Comparison of ENCODE assay signal across 8 cellular contexts in genomic region chr6:170289971-170290305, GRCh38. TPM values are rescaled to one million over a fixed set of nuclear protein-coding genes. Genes with fewer than 3 reads are reported as not detected.
DNase-seq lines count a peak whose midpoint lies in the region; ATAC-seq and TF ChIP-seq lines count a peak whose summit lies in the region.

No MANE protein-coding gene starts in this region.

- H3K9me3 ChIP-seq in gastroesophageal sphincter (no peaks in the 10 kb centered on the region), gastrocnemius medialis (no peaks in the 10 kb centered on the region)

- TF ChIP-seq POLR2A in gastroesophageal sphincter (IDR thresholded peaks at IDR 0.05) (no peak), gastrocnemius medialis (IDR thresholded peaks at IDR 0.05) (no peak)

- peaks cover 0 to 79% (median 26%) of the 10 kb centered on the region in 3 donors for H3K4me1 ChIP-seq in gastroesophageal sphincter
- H3K4me1 ChIP-seq in gastrocnemius medialis, result peaks cover 16 to 25% of the 10 kb centered on the region in 2 donors

- H3K27me3 ChIP-seq in gastroesophageal sphincter (peaks cover 84% of the 10 kb centered on the region), gastrocnemius medialis (peaks cover 40 to 59% (median 50%) of the 10 kb centered on the region in 3 donors)

- no peak for TF ChIP-seq CTCF in GM12875 (IDR thresholded peaks at IDR 0.05; ENCODE audit: borderline replicate concordance, insufficient read depth, low read depth, low read length)
- TF ChIP-seq CTCF in VCaP (conservative IDR thresholded peaks at IDR 0.05), result no peak
- TF ChIP-seq CTCF in gastroesophageal sphincter (IDR thresholded peaks at IDR 0.05), result no peak
- no peak for TF ChIP-seq CTCF in gastrocnemius medialis (IDR thresholded peaks at IDR 0.05 in 4 of 5, conservative IDR thresholded peaks at IDR 0.05 in 1 of 5)

- in situ Hi-C loops in gastrocnemius medialis (cut with MboI; ENCODE audit: low sequenced_read_pairs in 4 of 4), result loop anchor here (10.0 to 25.0 kb wide), 3 partner anchors 253 to 455 kb away; no protein-coding TSS in a partner anchor

- DNase-seq in gastrocnemius medialis (no peak), H4 (ENCODE audit: low spot score) (no peak), NCI-H1694 treated with DMSO at 0.1 percent for 48 hours (lab: John Stamatoyannopoulos, UW) (no peak), DMS 273 (lab: John Stamatoyannopoulos, UW; ENCODE audit: unreplicated experiment) (no peak)
- DNase-seq in activated CD4-positive, CD25-positive, alpha-beta regulatory T cell treated with anti-CD3 and anti-CD28 coated beads, Interleukin-2, amount 50 U/mL, for 72 hours, result no peak

- intact Hi-C loops in gastrocnemius medialis (cut with DNase I; ENCODE audit: low total_unique reads), result loop anchor here (5.0 kb wide), 1 partner anchor 328 kb away; no protein-coding TSS in a partner anchor

- H3K4me3 ChIP-seq in GM12875 (ENCODE audit: low read depth, low read length) (peak overlapping the region; percentile 50), gastroesophageal sphincter (peak overlapping the region; percentile 62 to 63), gastrocnemius medialis (peak overlapping the region; percentile 66 to 85 (median 76))

- ATAC-seq in gastroesophageal sphincter, result no peak
- ATAC-seq in gastrocnemius medialis, result peak in 1 of 2 donors; percentile 3

- H3K27ac ChIP-seq in VCaP, result peak overlapping the region; percentile 74
- H3K27ac ChIP-seq in gastroesophageal sphincter, result peak overlapping the region in 3 of 4 donors; percentile 72 to 79 (median 74)
- peak overlapping the region; percentile 62 to 75 (median 72) for H3K27ac ChIP-seq in gastrocnemius medialis

- no CpG with 5 or more reads among the region's 41 CpGs for WGBS in gastroesophageal sphincter (ENCODE audit: low coverage in 1 of 2), 2 donors

- TF ChIP-seq EP300 in gastroesophageal sphincter (IDR thresholded peaks at IDR 0.05), result no peak

- H3K36me3 ChIP-seq in gastroesophageal sphincter (peaks cover 0 to 13% of the 10 kb centered on the region in 2 donors), gastrocnemius medialis (no peaks in the 10 kb centered on the region)

RNA-seq across cellular contexts. Expression of gene DLL1, which starts 0.9 kb away (rescaled TPM):
- 10 to 100 TPM in 1 of 4 donors, 1 to 10 TPM in 3; 5.3 to 11.8 (median 6.5) TPM for total RNA-seq in gastroesophageal sphincter
- total RNA-seq in gastrocnemius medialis, result 1 to 10 TPM; 1.8 to 3.7 (median 3.3) TPM
- total RNA-seq in H4 (2014; rRNA removed; shearing (Covaris generic)), result 0.54 and 2.2 TPM in 2 replicates

RNA-seq across cellular contexts. Expression of gene FAM120B, which starts 16.6 kb away (rescaled TPM):
- total RNA-seq in gastroesophageal sphincter (10 to 100 TPM; 24.6 to 40.3 (median 31.9) TPM), gastrocnemius medialis (10 to 100 TPM; 10.7 to 17.0 (median 13.5) TPM)
- 4.8 and 5.6 TPM in 2 replicates for total RNA-seq in H4 (2014; rRNA removed; shearing (Covaris generic))
